ENCODE assay signal across 13 cellular contexts in the genomic region with DNA sequence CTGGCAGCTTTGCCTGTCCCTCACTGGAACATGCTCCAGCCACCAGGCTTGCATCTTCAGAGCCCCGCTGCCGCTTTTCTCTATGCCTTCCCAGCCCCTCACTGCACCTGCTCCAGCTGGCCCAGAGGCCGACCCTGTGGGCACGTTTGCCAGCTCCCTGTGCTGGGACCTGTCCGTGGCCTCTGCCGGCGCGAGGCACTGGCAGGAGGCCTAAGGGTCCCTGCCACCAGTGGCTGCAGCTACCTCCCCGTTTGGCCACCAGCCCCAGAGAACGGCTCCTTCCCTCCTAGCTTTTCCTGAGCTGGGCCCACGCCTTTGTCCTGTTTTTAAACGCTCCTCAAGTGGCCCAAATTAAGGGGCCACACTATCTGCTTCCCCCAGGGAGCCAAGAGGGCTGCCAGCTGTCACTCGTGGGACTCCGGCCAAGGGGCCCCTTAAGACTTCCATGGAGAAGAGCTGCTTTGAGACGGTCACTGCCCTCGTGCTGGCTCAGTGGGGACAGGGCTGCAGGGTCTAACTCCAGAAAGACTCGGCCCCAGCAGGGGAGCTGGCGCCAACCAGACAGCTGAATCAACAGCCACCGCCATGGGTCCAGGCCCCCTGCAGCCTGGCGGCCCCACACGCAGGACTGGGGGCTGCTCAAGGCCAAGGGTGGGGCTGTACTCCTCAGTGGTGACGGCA. TPM values are rescaled to one million over a fixed set of nuclear protein-coding genes. Genes with fewer than 3 reads are reported as not detected.
DNase-seq lines count a peak whose midpoint lies in the region; ATAC-seq and TF ChIP-seq lines count a peak whose summit lies in the region.
"Had no signal": no experiment of that assay in that cellular context is flagged by ENCODE, and none has a peak within 500 bp of the region (broad histone marks: within the 10 kb centered on the region; RNA-seq: fewer than 3 reads in every experiment).

No MANE protein-coding gene starts in this region.

- DNase-seq in DMS153 (lab: John Stamatoyannopoulos, UW) (peak; percentile 50), DMS153 treated with DMSO at 0.1 percent for 48 hours (lab: John Stamatoyannopoulos, UW; ENCODE audit: unreplicated experiment) (no peak), NCI-H524 treated with DMSO at 0.1 percent for 48 hours (lab: John Stamatoyannopoulos, UW) (peak; percentile 69), left ventricle myocardium inferior (peak; percentile 41), NOMO-1 treated with DMSO at 0.1 percent for 48 hours (lab: John Stamatoyannopoulos, UW; ENCODE audit: unreplicated experiment) (no peak)
- DNase-seq: effector memory CD8-positive, alpha-beta T cell; glutamatergic neuron; stimulated activated CD4-positive, alpha-beta T cell treated with anti-CD3 and anti-CD28 coated beads, Interleukin-4, amount 100 ng/mL, for 24 hours had no signal

- H3K36me3 Mint-ChIP-seq in stimulated activated memory B cell treated with anti-CD40 and anti-IgM and Interleukin-4, amounts not matched to agents 10 μg/mL and 1 μg/mL and 100 μg/mL, for 72 hours = no peaks in the 10 kb centered on the region

- H3K27ac ChIP-seq in left ventricle myocardium inferior (replicated peaks) = peak overlapping the region; percentile 81
- H3K27ac ChIP-seq: 22Rv1 had no signal

- H3K4me3 Mint-ChIP-seq in stimulated activated memory B cell treated with anti-CD40 and anti-IgM and Interleukin-4, amounts not matched to agents 10 μg/mL and 1 μg/mL and 100 μg/mL, for 72 hours = no peak overlapping the region
- H3K4me3 Mint-ChIP-seq: effector memory CD8-positive, alpha-beta T cell had no signal

- no peaks in the 10 kb centered on the region for H3K9me3 ChIP-seq in left ventricle myocardium inferior (replicated peaks)

- H3K4me3 ChIP-seq in left ventricle myocardium inferior = no peak overlapping the region

- intact Hi-C loops in left ventricle myocardium inferior (cut with micrococcal nuclease) = no loop called here

- H3K27me3 ChIP-seq in left ventricle myocardium inferior (ENCODE audit: low read depth) = no peaks in the 10 kb centered on the region

- peaks cover 86% of the 10 kb centered on the region for H3K4me1 ChIP-seq in left ventricle myocardium inferior

- TF ChIP-seq CTCF in left ventricle myocardium inferior (IDR thresholded peaks at IDR 0.05; ENCODE audit: borderline replicate concordance) = no peak

- H3K4me1 Mint-ChIP-seq in stimulated activated memory B cell treated with anti-CD40 and anti-IgM and Interleukin-4, amounts not matched to agents 10 μg/mL and 1 μg/mL and 100 μg/mL, for 72 hours = peaks cover 43% of the 10 kb centered on the region

- H3K36me3 ChIP-seq in left ventricle myocardium inferior = no peaks in the 10 kb centered on the region

- peaks cover 33% of the 10 kb centered on the region for H3K27me3 Mint-ChIP-seq in stimulated activated memory B cell treated with anti-CD40 and anti-IgM and Interleukin-4, amounts not matched to agents 10 μg/mL and 1 μg/mL and 100 μg/mL, for 72 hours

- ATAC-seq in stimulated activated memory B cell treated with anti-CD40 and anti-IgM and Interleukin-4, amounts not matched to agents 10 μg/mL and 1 μg/mL and 100 μg/mL, for 72 hours = no peak
- no peak for ATAC-seq in HG02759 (IDR thresholded peaks at IDR 0.05; ENCODE audit: unreplicated experiment)
- ATAC-seq in HG03175 (IDR thresholded peaks at IDR 0.05; ENCODE audit: unreplicated experiment) = no peak
- ATAC-seq: effector memory CD8-positive, alpha-beta T cell had no signal

- H3K9me3 Mint-ChIP-seq in stimulated activated memory B cell treated with anti-CD40 and anti-IgM and Interleukin-4, amounts not matched to agents 10 μg/mL and 1 μg/mL and 100 μg/mL, for 72 hours = no peaks in the 10 kb centered on the region
- H3K9me3 Mint-ChIP-seq: effector memory CD8-positive, alpha-beta T cell had no signal

- peak overlapping the region; percentile 26 for H3K27ac Mint-ChIP-seq in stimulated activated memory B cell treated with anti-CD40 and anti-IgM and Interleukin-4, amounts not matched to agents 10 μg/mL and 1 μg/mL and 100 μg/mL, for 72 hours
- H3K27ac Mint-ChIP-seq: effector memory CD8-positive, alpha-beta T cell had no signal

RNA-seq across cellular contexts. Expression of gene WNT7B, which starts 24.6 kb away (rescaled TPM):
- total RNA-seq in left ventricle myocardium inferior = not detected
- total RNA-seq: lung microvascular endothelial cell had no signal

Comparison
In these comparisons a context has a peak if more than half of its experiments do, and no peak if none do; other contexts are left out.
1. DNase-seq: peak in DMS153 (single experiment), NCI-H524 treated with DMSO at 0.1 percent for 48 hours (single experiment) and left ventricle myocardium inferior (single experiment); none in DMS153 treated with DMSO at 0.1 percent for 48 hours (single experiment) and NOMO-1 treated with DMSO at 0.1 percent for 48 hours (single experiment).